In genomic region chr12:92134638-92135274, GRCh38 we compare ENCODE assay signal across 8 cellular contexts. TPM values are rescaled to one million over a fixed set of nuclear protein-coding genes. Genes with fewer than 3 reads are reported as not detected.
A peak's percentile ranks its signal among the peaks of the same experiment; 100 is the strongest.
DNase-seq lines count a peak whose midpoint lies in the region; ATAC-seq and TF ChIP-seq lines count a peak whose summit lies in the region.

No MANE protein-coding gene starts in this region.

- H3K27ac ChIP-seq in OCI-LY3 (ENCODE audit: low read length) (peak overlapping the region; percentile 86), smooth muscle cell (ENCODE audit: low read depth) (peak overlapping the region; percentile 51)

- H3K27me3 ChIP-seq in OCI-LY3 (ENCODE audit: low read depth, low read length), result no peaks in the 10 kb centered on the region
- H3K27me3 ChIP-seq in smooth muscle cell (ENCODE audit: low read depth), result no peaks in the 10 kb centered on the region

- H3F3A ChIP-seq in smooth muscle cell (ENCODE audit: low read depth), result peaks cover 14% of the 10 kb centered on the region

- DNase-seq in dermis blood vessel endothelial cell (peak; percentile 53), smooth muscle cell (lab: John Stamatoyannopoulos, UW; ENCODE audit: unreplicated experiment) (no peak), C1 segment of cervical spinal cord (lab: John Stamatoyannopoulos, UW) (no peak), NCI-H1092 (lab: John Stamatoyannopoulos, UW) (no peak)
- no peak for DNase-seq in activated CD4-positive, alpha-beta T cell treated with anti-CD3 and anti-CD28 coated beads, Interleukin-2, amount 50 U/mL, for 4 hours

- 47% methylated on average over 5 of the region's 5 CpGs for WGBS in smooth muscle cell (ENCODE audit: low lambda C conversion rate)

- peaks cover 80% of the 10 kb centered on the region for H3K4me1 ChIP-seq in OCI-LY3 (ENCODE audit: low read length)
- H3K4me1 ChIP-seq in smooth muscle cell (ENCODE audit: low read depth), result peaks cover 48% of the 10 kb centered on the region

- H3K9ac ChIP-seq in OCI-LY3 (ENCODE audit: low read length), result peak overlapping the region; percentile 96
- H3K9ac ChIP-seq in smooth muscle cell (ENCODE audit: low read depth), result no peak overlapping the region

- no peaks in the 10 kb centered on the region for H3K9me3 ChIP-seq in OCI-LY3 (ENCODE audit: insufficient read depth, low read length)
- H3K9me3 ChIP-seq in smooth muscle cell (replicated peaks; ENCODE audit: low read depth), result no peaks in the 10 kb centered on the region

- H2AFZ ChIP-seq in OCI-LY3 (ENCODE audit: low read depth, low read length) (no peak overlapping the region), smooth muscle cell (ENCODE audit: low read depth) (no peak overlapping the region)

- ATAC-seq in GM18868 (IDR thresholded peaks at IDR 0.05; ENCODE audit: unreplicated experiment) (peak; percentile 29), GM21381 (IDR thresholded peaks at IDR 0.05; ENCODE audit: unreplicated experiment) (no peak)

- peaks cover 100% of the 10 kb centered on the region for H3K79me2 ChIP-seq in OCI-LY3 (ENCODE audit: low read length)
- peaks cover 86% of the 10 kb centered on the region for H3K79me2 ChIP-seq in smooth muscle cell (ENCODE audit: low read depth)

- peaks cover 95% of the 10 kb centered on the region for H4K20me1 ChIP-seq in OCI-LY3 (ENCODE audit: insufficient read depth, low read length)
- H4K20me1 ChIP-seq in smooth muscle cell (ENCODE audit: low read depth), result peaks cover 85% of the 10 kb centered on the region

- H3K4me3 ChIP-seq in OCI-LY3 (ENCODE audit: low read length), result peak overlapping the region; percentile 96
- no peak overlapping the region for H3K4me3 ChIP-seq in smooth muscle cell

- TF ChIP-seq CTCF in OCI-LY3 (IDR thresholded peaks at IDR 0.05; ENCODE audit: low read depth, low read length), result no peak
- no peak for TF ChIP-seq CTCF in smooth muscle cell (IDR thresholded peaks at IDR 0.05; ENCODE audit: borderline replicate concordance, insufficient read depth, poor library complexity, severe bottlenecking)

- peak overlapping the region; percentile 93 for H3K4me2 ChIP-seq in OCI-LY3 (ENCODE audit: low read length)
- peak overlapping the region; percentile 8 for H3K4me2 ChIP-seq in smooth muscle cell

- peaks cover 54% of the 10 kb centered on the region for H3K36me3 ChIP-seq in OCI-LY3 (replicated peaks; ENCODE audit: low read depth, low read length)
- no peaks in the 10 kb centered on the region for H3K36me3 ChIP-seq in smooth muscle cell (ENCODE audit: low read depth)

RNA-seq across cellular contexts. Expression of gene BTG1, which starts 10.9 kb away (rescaled TPM):
- total RNA-seq in dermis blood vessel endothelial cell, result 32.3 and 40.9 TPM in 2 replicates
- total RNA-seq in smooth muscle cell, result 37.6 and 42.1 TPM in 2 replicates
- 70.4 and 108 TPM in 2 replicates for polyA plus RNA-seq in smooth muscle cell
